In the genomic region with DNA sequence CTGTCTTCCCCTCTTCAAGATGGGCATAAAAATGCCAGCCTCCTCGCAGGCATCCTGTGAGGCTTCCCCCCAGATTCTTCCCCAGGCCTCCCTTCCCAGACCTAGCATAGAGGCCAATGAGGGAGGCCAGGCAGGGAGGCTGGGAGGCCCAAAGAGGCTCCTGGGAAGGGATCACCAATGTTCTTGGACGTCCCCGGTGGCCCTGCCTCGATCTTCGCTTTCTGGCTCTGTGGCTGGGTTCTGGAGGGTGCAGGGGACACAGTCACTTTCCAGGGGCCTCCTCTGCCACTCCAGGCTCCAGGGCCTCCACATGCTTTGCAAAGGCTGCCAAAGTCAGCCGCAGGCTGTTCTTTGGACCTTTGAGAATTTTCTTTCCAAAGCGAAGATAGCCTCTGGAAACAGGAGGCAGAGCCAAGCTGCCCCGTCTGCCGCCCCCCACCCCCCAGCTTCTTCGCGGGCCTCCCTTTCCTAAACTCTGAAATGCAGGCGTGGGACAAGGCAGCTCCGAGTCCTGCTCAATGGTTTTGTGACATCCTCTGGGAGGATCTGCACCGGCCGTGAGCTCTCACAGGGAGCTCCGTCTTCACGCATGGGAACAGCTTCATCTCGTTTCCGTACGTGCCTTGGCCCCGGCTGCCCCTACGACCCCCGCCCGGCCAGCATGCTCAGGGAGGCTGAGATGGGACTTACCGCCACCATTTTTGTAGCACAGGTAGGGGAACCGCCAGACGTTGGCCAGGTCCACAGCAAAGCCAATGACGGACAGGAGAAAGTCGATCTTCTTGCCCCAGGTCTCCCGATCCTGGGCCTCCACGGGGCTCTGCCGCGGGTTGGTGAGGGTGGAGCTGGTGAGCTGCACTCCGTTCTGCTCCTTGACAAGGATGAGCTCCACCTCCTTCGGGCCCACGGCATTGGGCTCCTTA, we compare ENCODE assay signal across 26 cellular contexts. TPM values are rescaled to one million over a fixed set of nuclear protein-coding genes. Genes with fewer than 3 reads are reported as not detected.
DNase-seq lines count a peak whose midpoint lies in the region; ATAC-seq, FAIRE-seq and TF ChIP-seq lines count a peak whose summit lies in the region.
"Had no signal": no experiment of that assay in that cellular context is flagged by ENCODE, and none has a peak within 500 bp of the region (broad histone marks: within the 10 kb centered on the region; RNA-seq: fewer than 3 reads in every experiment).

No MANE protein-coding gene starts in this region.

- H3K27me3 ChIP-seq in left lung: peaks cover 38 to 93% of the 10 kb centered on the region in 2 donors
- peaks cover 46 to 57% (median 53%) of the 10 kb centered on the region in 3 donors for H3K27me3 ChIP-seq in gastrocnemius medialis

- ATAC-seq in left lung: no peak
- no peak for ATAC-seq in gastrocnemius medialis
- no peak for ATAC-seq in HG03354 (IDR thresholded peaks at IDR 0.05; ENCODE audit: poor library complexity, severe bottlenecking, unreplicated experiment)

- peaks cover 4 to 15% of the 10 kb centered on the region in 2 donors for H3K4me1 ChIP-seq in left lung
- no peaks in the 10 kb centered on the region for H3K4me1 ChIP-seq in gastrocnemius medialis

- H3K36me3 ChIP-seq in left lung (no peaks in the 10 kb centered on the region), gastrocnemius medialis (no peaks in the 10 kb centered on the region)
- H3K36me3 ChIP-seq: BE2C had no signal

- H3K9me3 ChIP-seq in left lung: no peaks in the 10 kb centered on the region
- no peaks in the 10 kb centered on the region for H3K9me3 ChIP-seq in gastrocnemius medialis

- intact Hi-C loops in left lung (cut with DNase I): no loop called here
- intact Hi-C loops in posterior vena cava (cut with DNase I): no loop called here
- intact Hi-C loops in gastrocnemius medialis (cut with DNase I; ENCODE audit: low total_unique reads): no loop called here

- DNase-seq in activated CD8-positive, alpha-beta memory T cell treated with anti-CD3 and anti-CD28 coated beads for 24 hours: peak; percentile 54
- no peak for DNase-seq in activated CD8-positive, alpha-beta memory T cell treated with anti-CD3 and anti-CD28 coated beads, Interleukin-2, amount 50 U/mL, for 4 hours
- peak; percentile 36 for DNase-seq in activated CD8-positive, alpha-beta memory T cell treated with anti-CD3 and anti-CD28 coated beads, Interleukin-2, amount 50 U/mL, for 48 hours
- DNase-seq in left lung (peak; percentile 31 to 69), posterior vena cava (ENCODE audit: low spot score) (peak; percentile 46), frontal cortex (ENCODE audit: low spot score in 2 of 2) (no peak), gastrocnemius medialis (no peak)
- DNase-seq: BE2C; CD4-positive, CD25-positive, alpha-beta regulatory T cell; DMS53; GM23248; H9; HFFc6; IMR-90; KG1; MM.1S; NCI-H2029 treated with DMSO at 0.1 percent for 48 hours; NCI-H446 treated with DMSO at 0.1 percent for 48 hours; RPMI8226; SHP77 had no signal

- no peak for TF ChIP-seq POLR2A in gastrocnemius medialis (IDR thresholded peaks at IDR 0.05)

- in situ Hi-C loops in gastrocnemius medialis (cut with MboI; ENCODE audit: low sequenced_read_pairs in 4 of 4): no loop called here

- H3K27ac ChIP-seq in left lung (no peak overlapping the region), gastrocnemius medialis (no peak overlapping the region)
- H3K27ac ChIP-seq: 22Rv1, GM23248 had no signal

- H3K4me3 ChIP-seq in left lung (no peak overlapping the region), gastrocnemius medialis (no peak overlapping the region)
- H3K4me3 ChIP-seq: GM23248 had no signal

- TF ChIP-seq CTCF in left lung (IDR thresholded peaks at IDR 0.05) (no peak), gastrocnemius medialis (IDR thresholded peaks at IDR 0.05 in 4 of 5, conservative IDR thresholded peaks at IDR 0.05 in 1 of 5) (no peak)

- no peak for FAIRE-seq in frontal cortex (lab: Jason Lieb, UNC)
- FAIRE-seq: GM18507 had no signal

RNA-seq across cellular contexts. Expression of a gene that starts 2.8 kb away (rescaled TPM):
- 1 to 10 TPM in 1 of 2 donors, under 1 TPM in 1; 0.10 to 4.3 TPM for total RNA-seq in left lung
- under 1 TPM; 0.10 to 0.19 TPM for total RNA-seq in posterior vena cava
- not detected for total RNA-seq in frontal cortex
- total RNA-seq in gastrocnemius medialis: not detected
- total RNA-seq: CD4-positive, CD25-positive, alpha-beta regulatory T cell; Daoy; G401; GM23248; HFFc6; IMR-90; SK-MEL-5 had no signal

Comparison
In these comparisons a context has a peak if more than half of its experiments do, and no peak if none do; other contexts are left out.
1. DNase-seq: peak in activated CD8-positive, alpha-beta memory T cell treated with anti-CD3 and anti-CD28 coated beads for 24 hours (single experiment), activated CD8-positive, alpha-beta memory T cell treated with anti-CD3 and anti-CD28 coated beads, Interleukin-2, amount 50 U/mL, for 48 hours (single experiment), left lung (2 of 2) and posterior vena cava (single experiment); none in activated CD8-positive, alpha-beta memory T cell treated with anti-CD3 and anti-CD28 coated beads, Interleukin-2, amount 50 U/mL, for 4 hours (single experiment), frontal cortex (0 of 2) and gastrocnemius medialis (0 of 2).